In genomic region chr5:67187318-67187717, GRCh38 we compare ENCODE assay signal across 11 cellular contexts. TPM values are rescaled to one million over a fixed set of nuclear protein-coding genes. Genes with fewer than 3 reads are reported as not detected.
DNase-seq lines count a peak whose midpoint lies in the region; ATAC-seq and TF ChIP-seq lines count a peak whose summit lies in the region.
"Had no signal": no experiment of that assay in that cellular context is flagged by ENCODE, and none has a peak within 500 bp of the region (broad histone marks: within the 10 kb centered on the region; RNA-seq: fewer than 3 reads in every experiment).

No MANE protein-coding gene starts in this region.

- H3K36me3 Mint-ChIP-seq in activated CD4-positive, alpha-beta T cell treated with anti-CD3 and anti-CD28 coated beads, Interleukin-2, amount 10 ng/mL, durations not matched to agents 24 days and 14 days (ENCODE audit: low read depth): peaks cover 14% of the 10 kb centered on the region

- peak overlapping the region; percentile 4 for H3K4me3 Mint-ChIP-seq in activated CD4-positive, alpha-beta T cell treated with anti-CD3 and anti-CD28 coated beads, Interleukin-2, amount 10 ng/mL, durations not matched to agents 24 days and 14 days

- peaks cover 54% of the 10 kb centered on the region for H3K4me1 Mint-ChIP-seq in activated CD4-positive, alpha-beta T cell treated with anti-CD3 and anti-CD28 coated beads, Interleukin-2, amount 10 ng/mL, durations not matched to agents 24 days and 14 days

- H3K27ac Mint-ChIP-seq in activated CD4-positive, alpha-beta T cell treated with anti-CD3 and anti-CD28 coated beads, Interleukin-2, amount 10 ng/mL, durations not matched to agents 24 days and 14 days: peak overlapping the region; percentile 51

- no peak for TF ChIP-seq CTCF in GM10266 (IDR thresholded peaks at IDR 0.05; ENCODE audit: control insufficient read depth, insufficient read depth, low read depth, missing control alignments)

- ATAC-seq in HG03060 (IDR thresholded peaks at IDR 0.05; ENCODE audit: low read depth, unreplicated experiment) (peak; percentile 43), sciatic nerve (peak; percentile 58), HG02840 (IDR thresholded peaks at IDR 0.05; ENCODE audit: low FRiP score, unreplicated experiment) (no peak)

- no peak for DNase-seq in activated CD4-positive, alpha-beta T cell treated with anti-CD3 and anti-CD28 coated beads, Interleukin-2, amount 10 ng/mL, durations not matched to agents 24 days and 14 days
- DNase-seq in activated CD4-positive, alpha-beta T cell treated with anti-CD3 and anti-CD28 coated beads, Interleukin-2, amount 50 U/mL, for 4 hours: no peak
- peak; percentile 41 for DNase-seq in SKM-1 treated with dmso at 0.1 percent for 144 hours (lab: John Stamatoyannopoulos, UW; ENCODE audit: unreplicated experiment)
- no peak for DNase-seq in sciatic nerve (ENCODE audit: low spot score)
- DNase-seq in GM10266 (ENCODE audit: extremely low spot score): no peak
- no peak for DNase-seq in activated T-cell treated with anti-CD3 and anti-CD28 coated beads, Interleukin-2, amount 50 U/mL, for 1 hour
- DNase-seq: caudate nucleus, heart left ventricle had no signal

- peaks cover 19% of the 10 kb centered on the region for H3K9me3 Mint-ChIP-seq in activated CD4-positive, alpha-beta T cell treated with anti-CD3 and anti-CD28 coated beads, Interleukin-2, amount 10 ng/mL, durations not matched to agents 24 days and 14 days

- no peaks in the 10 kb centered on the region for H3K27me3 Mint-ChIP-seq in activated CD4-positive, alpha-beta T cell treated with anti-CD3 and anti-CD28 coated beads, Interleukin-2, amount 10 ng/mL, durations not matched to agents 24 days and 14 days

- intact Hi-C loops in activated CD4-positive, alpha-beta T cell treated with anti-CD3 and anti-CD28 coated beads, Interleukin-2, amount 10 ng/mL, durations not matched to agents 24 days and 14 days (cut with micrococcal nuclease): loop anchor here (2.0 kb wide), 2 partner anchors 15 to 21 kb away; no protein-coding TSS in a partner anchor
- intact Hi-C loops in sciatic nerve (cut with DNase I): no loop called here

RNA-seq across cellular contexts. Expression of gene CD180, which starts 9.3 kb away (rescaled TPM):
- 0.26 and 0.47 TPM in 2 replicates for total RNA-seq in activated CD4-positive, alpha-beta T cell treated with anti-CD3 and anti-CD28 coated beads, Interleukin-2, amount 10 ng/mL, durations not matched to agents 24 days and 14 days
- 2.0 TPM for total RNA-seq in sciatic nerve
- total RNA-seq: A673 had no signal
